Comparison of ENCODE assay signal across 20 cellular contexts in the genomic region with DNA sequence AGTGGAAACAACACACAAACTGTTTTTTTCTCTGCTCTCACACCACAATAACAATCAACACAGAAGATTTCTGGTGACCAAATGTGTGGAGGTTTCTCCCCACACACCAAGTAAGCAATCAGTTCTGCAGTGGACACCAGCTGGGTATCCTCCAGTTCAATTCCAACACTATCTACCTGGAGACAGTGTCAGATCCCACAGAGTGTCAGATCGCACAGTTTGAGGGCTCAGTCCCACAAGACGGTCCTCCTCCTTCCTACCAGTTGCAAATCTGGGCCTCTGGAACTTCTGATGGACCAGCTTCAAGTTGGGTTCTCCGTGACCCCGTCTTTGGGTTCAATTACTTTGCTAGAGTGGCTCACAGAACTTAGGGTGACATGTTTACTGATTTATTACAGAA. TPM values are rescaled to one million over a fixed set of nuclear protein-coding genes. Genes with fewer than 3 reads are reported as not detected.
DNase-seq lines count a peak whose midpoint lies in the region; ATAC-seq, FAIRE-seq and TF ChIP-seq lines count a peak whose summit lies in the region.
"Had no signal": no experiment of that assay in that cellular context is flagged by ENCODE, and none has a peak within 500 bp of the region (broad histone marks: within the 10 kb centered on the region; RNA-seq: fewer than 3 reads in every experiment).

No MANE protein-coding gene starts in this region.

- H4K20me1 ChIP-seq in DND-41 (ENCODE audit: insufficient read depth, low read length) = no peaks in the 10 kb centered on the region
- H4K20me1 ChIP-seq in SU-DHL-6 (ENCODE audit: low read depth, low read length) = peaks cover 26% of the 10 kb centered on the region

- no peaks in the 10 kb centered on the region for H3K27me3 ChIP-seq in DND-41 (ENCODE audit: insufficient read depth, low read length, poor library complexity)
- no peaks in the 10 kb centered on the region for H3K27me3 ChIP-seq in SU-DHL-6 (ENCODE audit: low read length)
- no peaks in the 10 kb centered on the region for H3K27me3 ChIP-seq in neutrophil
- H3K27me3 ChIP-seq in right atrium auricular region = no peaks in the 10 kb centered on the region
- H3K27me3 ChIP-seq: BLaER1 treated with 17β-estradiol and CSF1 and Interleukin-3, amounts not matched to agents 10 nM and 100 nM had no signal

- no peak overlapping the region for H3K9ac ChIP-seq in DND-41 (ENCODE audit: low read depth, low read length)
- peak overlapping the region; percentile 44 for H3K9ac ChIP-seq in SU-DHL-6 (ENCODE audit: low read length)

- TF ChIP-seq CTCF in DND-41 (IDR thresholded peaks at IDR 0.05; ENCODE audit: borderline replicate concordance, extremely low read depth, low read length, poor library complexity, severe bottlenecking) (no peak), SU-DHL-6 (IDR thresholded peaks at IDR 0.05; ENCODE audit: insufficient read depth, low read length, poor library complexity, severe bottlenecking) (no peak), neutrophil (IDR thresholded peaks at IDR 0.05) (no peak), right atrium auricular region (IDR thresholded peaks at IDR 0.05) (no peak)

- H3K9me2 ChIP-seq in SU-DHL-6 (replicated peaks; ENCODE audit: insufficient read depth, low read length) = no peaks in the 10 kb centered on the region

- H2AFZ ChIP-seq in DND-41 (ENCODE audit: low read depth, low read length) (peak overlapping the region; percentile 49; the same call in 1 of the 2 replicates), SU-DHL-6 (ENCODE audit: low read depth, low read length, severe bottlenecking) (no peak overlapping the region)
- H2AFZ ChIP-seq: PC-9 had no signal

- FAIRE-seq in GM19239 (lab: Jason Lieb, UNC) = peak; percentile 42

- peaks cover 78% of the 10 kb centered on the region for H3F3A ChIP-seq in SU-DHL-6 (ENCODE audit: insufficient read depth)

- ATAC-seq in DND-41 (ENCODE audit: insufficient read depth, low read depth) = no peak

- H3K27ac ChIP-seq in DND-41 (ENCODE audit: low read length) (no peak overlapping the region), SU-DHL-6 (ENCODE audit: low read depth, low read length) (peak overlapping the region; percentile 93), neutrophil (peak overlapping the region; percentile 37), right atrium auricular region (no peak overlapping the region)
- H3K27ac ChIP-seq: BLaER1 treated with 17β-estradiol and CSF1 and Interleukin-3, amounts not matched to agents 10 nM and 100 nM; HL-60; PC-9 had no signal

- H3K4me2 ChIP-seq in DND-41 (ENCODE audit: insufficient read depth, low read length) (no peak overlapping the region), SU-DHL-6 (ENCODE audit: low read depth, low read length, poor library complexity, severe bottlenecking) (peak overlapping the region; percentile 77)
- H3K4me2 ChIP-seq: BLaER1 treated with 17β-estradiol and CSF1 and Interleukin-3, amounts not matched to agents 10 nM and 100 nM; PC-9 had no signal

- H3K36me3 ChIP-seq in DND-41 (ENCODE audit: insufficient read depth, low read length) = no peaks in the 10 kb centered on the region
- peaks cover 28% of the 10 kb centered on the region for H3K36me3 ChIP-seq in SU-DHL-6 (ENCODE audit: low read length)
- H3K36me3 ChIP-seq in neutrophil = no peaks in the 10 kb centered on the region
- no peaks in the 10 kb centered on the region for H3K36me3 ChIP-seq in right atrium auricular region
- H3K36me3 ChIP-seq: HAP-1 had no signal

- no peaks in the 10 kb centered on the region for H3K79me2 ChIP-seq in DND-41 (ENCODE audit: insufficient read depth, low read length)
- peaks cover 89% of the 10 kb centered on the region for H3K79me2 ChIP-seq in SU-DHL-6 (ENCODE audit: insufficient read depth, low read length)

- DNase-seq in DND-41 (no peak), GM19239 (ENCODE audit: insufficient read length, low spot score) (no peak), COR-L47 (lab: John Stamatoyannopoulos, UW) (no peak), NCI-H446 treated with DMSO at 0.1 percent for 48 hours (lab: John Stamatoyannopoulos, UW) (no peak), right atrium auricular region (ENCODE audit: low spot score) (no peak), NOMO-1 (lab: John Stamatoyannopoulos, UW; ENCODE audit: unreplicated experiment in 2 of 2) (no peak)
- DNase-seq: CD8-positive, alpha-beta memory T cell; GF-D8; NCI-H1105 treated with DMSO at 0.1 percent for 48 hours; NCI-H1694; NCI-H2081 treated with DMSO at 0.1 percent for 48 hours; NCI-H510A; NCI-H748 treated with DMSO at 0.1 percent for 48 hours; NK-92 treated with Interleukin-12 subunit alpha and Interleukin-12 subunit beta, amount 100 ng/mL, for 24 hours; PC-9 had no signal

- H3K4me1 ChIP-seq in DND-41 (ENCODE audit: insufficient read depth, low read length) (no peaks in the 10 kb centered on the region), neutrophil (ENCODE audit: control insufficient read depth in 1 of 2, insufficient read depth in 1 of 2, low read depth in 1 of 2, low read length in 1 of 2) (no peaks in the 10 kb centered on the region), right atrium auricular region (no peaks in the 10 kb centered on the region)

- H3K4me3 ChIP-seq in DND-41 (ENCODE audit: low read depth in 1 of 2, low read length in 2 of 2) (no peak overlapping the region), SU-DHL-6 (ENCODE audit: insufficient read depth, low read length, poor library complexity, severe bottlenecking) (peak overlapping the region; percentile 24), neutrophil (ENCODE audit: low read depth in 1 of 2, low read length in 1 of 2) (no peak overlapping the region), right atrium auricular region (no peak overlapping the region)
- H3K4me3 ChIP-seq: BLaER1 treated with 17β-estradiol and CSF1 and Interleukin-3, amounts not matched to agents 10 nM and 100 nM; HAP-1; PC-9 had no signal

- H3K9me3 ChIP-seq in DND-41 (ENCODE audit: insufficient read depth, low read length, severe bottlenecking) (no peaks in the 10 kb centered on the region), SU-DHL-6 (ENCODE audit: insufficient read depth, low read length) (no peaks in the 10 kb centered on the region), neutrophil (no peaks in the 10 kb centered on the region), right atrium auricular region (no peaks in the 10 kb centered on the region)

RNA-seq across cellular contexts. Expression of gene SWAP70, which starts 9.0 kb away (rescaled TPM):
- total RNA-seq in right atrium auricular region = 10 to 100 TPM; 18.7 to 33.4 TPM

Comparison
In these comparisons a context has a peak if more than half of its experiments do, and no peak if none do; other contexts are left out.
1. H3K27ac ChIP-seq: peak in SU-DHL-6 (single experiment) and neutrophil (single experiment); none in DND-41 (single experiment) and right atrium auricular region (0 of 2).